In genomic region chr15:39788108-39788507, GRCh38 we compare ENCODE assay signal across 14 cellular contexts. TPM values are rescaled to one million over a fixed set of nuclear protein-coding genes. Genes with fewer than 3 reads are reported as not detected.
DNase-seq lines count a peak whose midpoint lies in the region; ATAC-seq and TF ChIP-seq lines count a peak whose summit lies in the region.
"Had no signal": no experiment of that assay in that cellular context is flagged by ENCODE, and none has a peak within 500 bp of the region (broad histone marks: within the 10 kb centered on the region; RNA-seq: fewer than 3 reads in every experiment).

No MANE protein-coding gene starts in this region.

- POLR2A ChIA-PET in activated CD4-positive, alpha-beta T cell treated with anti-CD3 and anti-CD28 coated beads for 36 hours (lab: Charles Lee) = interaction anchor here (0.5 to 0.8 kb wide), 4 partner anchors 18 to 960 kb away, joined by 3 to 7 read pairs (median 4); no protein-coding TSS in a partner anchor

- no peak overlapping the region for H3K27ac Mint-ChIP-seq in activated CD4-positive, alpha-beta T cell treated with anti-CD3 and anti-CD28 coated beads for 36 hours
- H3K27ac Mint-ChIP-seq in osteocyte (ENCODE audit: unreplicated experiment) = peak overlapping the region; percentile 34
- H3K27ac Mint-ChIP-seq: T-helper 1 cell treated with Interleukin-12 subunit alpha and Interleukin-12 subunit beta and Interleukin-4 antibody, amounts not matched to agents 30 μg/mL and 1 μg/mL, for 36 hours had no signal

- H3K36me3 Mint-ChIP-seq in activated CD4-positive, alpha-beta T cell treated with anti-CD3 and anti-CD28 coated beads for 36 hours (ENCODE audit: low read depth) = peaks cover 2% of the 10 kb centered on the region
- H3K36me3 Mint-ChIP-seq in osteocyte (ENCODE audit: unreplicated experiment) = no peaks in the 10 kb centered on the region

- no peak for TF ChIP-seq CTCF in osteocyte (IDR thresholded peaks at IDR 0.05)

- peak overlapping the region; percentile 7 for H3K9ac ChIP-seq in adipocyte (ENCODE audit: low read length)
- H3K9ac ChIP-seq: parathyroid adenoma had no signal

- intact Hi-C loops in activated CD4-positive, alpha-beta T cell treated with anti-CD3 and anti-CD28 coated beads for 36 hours (cut with DNase I, micrococcal nuclease) = loop anchor here (1.0 to 10.0 kb wide), 4 partner anchors 251 to 1233 kb away; partner anchors contain the start of genes IVD (in 1 of the 2), PLCB2 (in 1 of the 2) and SRP14 (in 1 of the 2)

- peak; percentile 46 for DNase-seq in activated CD4-positive, alpha-beta T cell treated with anti-CD3 and anti-CD28 coated beads for 36 hours
- DNase-seq in activated CD4-positive, alpha-beta T cell treated with anti-CD3 and anti-CD28 coated beads for 4 hours = no peak
- DNase-seq in HCEC 1CT (peak; percentile 9), adipocyte (ENCODE audit: low read depth) (peak; percentile 43), osteocyte (ENCODE audit: extremely low spot score, unreplicated experiment) (no peak), 8988T (no peak)
- DNase-seq: colonic mucosa, DMS79, left ventricle myocardium superior, NCI-H187 had no signal

- no peaks in the 10 kb centered on the region for H3K9me3 Mint-ChIP-seq in activated CD4-positive, alpha-beta T cell treated with anti-CD3 and anti-CD28 coated beads for 36 hours (ENCODE audit: low read depth)
- H3K9me3 Mint-ChIP-seq in osteocyte (ENCODE audit: unreplicated experiment) = no peaks in the 10 kb centered on the region
- H3K9me3 Mint-ChIP-seq: T-helper 1 cell treated with Interleukin-12 subunit alpha and Interleukin-12 subunit beta and Interleukin-4 antibody, amounts not matched to agents 30 μg/mL and 1 μg/mL, for 36 hours had no signal

- H3K36me3 ChIP-seq in adipocyte (ENCODE audit: control insufficient read depth, insufficient read depth, low read length, severe bottlenecking) = no peaks in the 10 kb centered on the region
- H3K36me3 ChIP-seq: colonic mucosa had no signal

- H3K27me3 ChIP-seq in adipocyte (replicated peaks; ENCODE audit: control insufficient read depth, insufficient read depth, low read length) = no peaks in the 10 kb centered on the region
- H3K27me3 ChIP-seq: colonic mucosa had no signal

- no peaks in the 10 kb centered on the region for H3K9me3 ChIP-seq in adipocyte (ENCODE audit: control insufficient read depth, low read length)
- H3K9me3 ChIP-seq: colonic mucosa had no signal

- peak; percentile 84 for ATAC-seq in activated CD4-positive, alpha-beta T cell treated with anti-CD3 and anti-CD28 coated beads for 36 hours
- ATAC-seq in HG03442 (IDR thresholded peaks at IDR 0.05; ENCODE audit: unreplicated experiment) (no peak), GM21528 (IDR thresholded peaks at IDR 0.05; ENCODE audit: low FRiP score, unreplicated experiment) (no peak)
- ATAC-seq: left ventricle myocardium superior had no signal

- CTCF ChIA-PET in activated CD4-positive, alpha-beta T cell treated with anti-CD3 and anti-CD28 coated beads for 36 hours (lab: Charles Lee) = interaction anchor here (0.6 to 3.3 kb wide), 15 partner anchors 10 to 531 kb away, joined by 3 to 36 read pairs (median 4); no protein-coding TSS in a partner anchor

- no peak overlapping the region for H3K4me3 Mint-ChIP-seq in activated CD4-positive, alpha-beta T cell treated with anti-CD3 and anti-CD28 coated beads for 36 hours
- no peak overlapping the region for H3K4me3 Mint-ChIP-seq in osteocyte (ENCODE audit: unreplicated experiment)
- H3K4me3 Mint-ChIP-seq: T-helper 1 cell treated with Interleukin-12 subunit alpha and Interleukin-12 subunit beta and Interleukin-4 antibody, amounts not matched to agents 30 μg/mL and 1 μg/mL, for 36 hours had no signal

- peaks cover 55% of the 10 kb centered on the region for H3K4me1 ChIP-seq in adipocyte (ENCODE audit: control insufficient read depth, insufficient read depth, low read length)
- H3K4me1 ChIP-seq: colonic mucosa, parathyroid adenoma had no signal

- no peaks in the 10 kb centered on the region for H3K27me3 Mint-ChIP-seq in activated CD4-positive, alpha-beta T cell treated with anti-CD3 and anti-CD28 coated beads for 36 hours
- no peaks in the 10 kb centered on the region for H3K27me3 Mint-ChIP-seq in osteocyte (ENCODE audit: unreplicated experiment)

- H3K4me1 Mint-ChIP-seq in activated CD4-positive, alpha-beta T cell treated with anti-CD3 and anti-CD28 coated beads for 36 hours = peaks cover 48% of the 10 kb centered on the region
- H3K4me1 Mint-ChIP-seq in osteocyte (ENCODE audit: unreplicated experiment) = peaks cover 63% of the 10 kb centered on the region

- H3K4me3 ChIP-seq in adipocyte (ENCODE audit: low read length) = peak overlapping the region; percentile 3
- H3K4me3 ChIP-seq: colonic mucosa had no signal

RNA-seq across cellular contexts. Expression of gene FSIP1, which starts 5.5 kb away (rescaled TPM):
- under 1 TPM; 0.25 to 0.32 TPM for total RNA-seq in activated CD4-positive, alpha-beta T cell treated with anti-CD3 and anti-CD28 coated beads for 36 hours
- total RNA-seq in osteocyte = 0.31 and 0.54 TPM in 2 replicates

Comparison
In these comparisons a context has a peak if more than half of its experiments do, and no peak if none do; other contexts are left out.
1. DNase-seq: peak in activated CD4-positive, alpha-beta T cell treated with anti-CD3 and anti-CD28 coated beads for 36 hours (single experiment), HCEC 1CT (single experiment) and adipocyte (single experiment); none in activated CD4-positive, alpha-beta T cell treated with anti-CD3 and anti-CD28 coated beads for 4 hours (0 of 2), osteocyte (single experiment) and 8988T (single experiment).